In the genomic region with DNA sequence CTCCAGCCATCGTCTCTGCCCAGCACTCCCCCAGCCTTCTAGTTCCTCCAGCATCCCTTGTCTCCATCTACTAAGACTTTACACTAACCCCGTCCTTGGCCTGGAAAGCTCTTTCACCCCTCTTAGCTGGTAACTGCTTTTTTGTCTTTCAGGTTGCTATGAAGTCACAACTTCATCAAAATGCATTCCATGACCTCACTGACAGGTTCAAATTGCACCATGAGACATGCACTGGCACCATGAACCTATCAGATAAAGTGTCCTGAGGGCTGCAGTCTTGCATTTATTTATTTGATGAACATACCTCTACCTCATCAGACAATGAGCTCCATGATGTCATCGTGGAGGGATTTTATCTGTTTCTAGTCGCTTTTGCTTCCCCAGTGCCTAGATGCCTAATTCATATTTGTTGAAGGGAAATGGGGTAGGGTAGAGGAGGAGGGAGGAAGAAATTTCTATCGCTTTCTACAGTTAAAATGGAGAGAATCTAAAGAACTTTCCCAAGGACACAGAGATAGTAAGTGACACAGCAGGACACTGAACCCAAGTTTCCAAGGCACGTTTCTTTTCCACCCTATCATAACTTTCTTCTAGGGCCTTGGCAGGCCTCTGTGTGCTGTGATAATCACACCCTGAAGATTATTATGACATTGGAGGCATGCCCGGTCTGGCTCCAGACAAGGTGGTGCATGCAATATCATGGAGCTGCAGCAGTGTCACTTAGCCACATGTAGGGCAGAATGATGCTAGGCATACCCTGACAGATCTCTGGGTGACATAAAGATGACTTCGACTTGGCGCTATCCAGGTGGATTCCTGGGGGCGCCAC, we compare ENCODE assay signal across 23 cellular contexts.
DNase-seq lines count a peak whose midpoint lies in the region; ATAC-seq and TF ChIP-seq lines count a peak whose summit lies in the region.
"Had no signal": no experiment of that assay in that cellular context is flagged by ENCODE, and none has a peak within 500 bp of the region (broad histone marks: within the 10 kb centered on the region; RNA-seq: fewer than 3 reads in every experiment).

No MANE protein-coding gene starts in this region.

- H3K4me1 Mint-ChIP-seq in CD4-positive, alpha-beta memory T cell: peaks cover 38 to 80% (median 51%) of the 10 kb centered on the region in 4 donors
- H3K4me1 Mint-ChIP-seq in dendritic cell treated with granulocyte-macrophage colony-stimulating factor and Interleukin-4, amounts not matched to agents 40 ng/mL and 50 ng/mL, for 4 days (ENCODE audit: low read depth): peaks cover 76% of the 10 kb centered on the region
- H3K4me1 Mint-ChIP-seq in activated naive CD4-positive, alpha-beta T cell treated with anti-CD3 and anti-CD28 coated beads, Interleukin-2, amount 10 ng/mL, durations not matched to agents 7 days and 5 days: peaks cover 76% of the 10 kb centered on the region

- peaks cover 54% of the 10 kb centered on the region for H3K4me1 ChIP-seq in CD4-positive, alpha-beta memory T cell (ENCODE audit: insufficient read depth, low read length)
- peaks cover 3% of the 10 kb centered on the region for H3K4me1 ChIP-seq in mucosa of descending colon (ENCODE audit: low read depth)
- H3K4me1 ChIP-seq in osteoblast (ENCODE audit: insufficient read depth, low read length): peaks cover 14% of the 10 kb centered on the region
- H3K4me1 ChIP-seq: ascending aorta, prostate gland had no signal

- H3K9me3 ChIP-seq in CD4-positive, alpha-beta memory T cell (ENCODE audit: control insufficient read depth in 1 of 2, low read length in 2 of 2): no peaks in the 10 kb centered on the region
- H3K9me3 ChIP-seq in KOPT-K1 (ENCODE audit: insufficient read depth, low read length, poor library complexity, severe bottlenecking): no peaks in the 10 kb centered on the region
- no peaks in the 10 kb centered on the region for H3K9me3 ChIP-seq in mucosa of descending colon
- no peaks in the 10 kb centered on the region for H3K9me3 ChIP-seq in osteoblast (ENCODE audit: low read depth, low read length)
- H3K9me3 ChIP-seq: ascending aorta, prostate gland had no signal

- TF ChIP-seq CTCF in mucosa of descending colon (IDR thresholded peaks at IDR 0.05) (no peak), osteoblast (IDR thresholded peaks at IDR 0.05; ENCODE audit: extremely low read depth, low read depth, low read length) (no peak), GM20000 (IDR thresholded peaks at IDR 0.05; ENCODE audit: extremely low read depth, missing control alignments) (no peak)

- no peak overlapping the region for H3K4me3 ChIP-seq in CD4-positive, alpha-beta memory T cell (ENCODE audit: low read length in 2 of 2)
- H3K4me3 ChIP-seq in mucosa of descending colon: no peak overlapping the region
- no peak overlapping the region for H3K4me3 ChIP-seq in osteoblast (ENCODE audit: insufficient read depth, low read length)
- H3K4me3 ChIP-seq: ascending aorta, lung, PC-9, prostate gland had no signal

- peak overlapping the region; percentile 22 to 97 (median 75) for H3K27ac Mint-ChIP-seq in CD4-positive, alpha-beta memory T cell
- H3K27ac Mint-ChIP-seq in dendritic cell treated with granulocyte-macrophage colony-stimulating factor and Interleukin-4, amounts not matched to agents 40 ng/mL and 50 ng/mL, for 4 days: peak overlapping the region; percentile 87
- no peak overlapping the region for H3K27ac Mint-ChIP-seq in activated naive CD4-positive, alpha-beta T cell treated with anti-CD3 and anti-CD28 coated beads, Interleukin-2, amount 10 ng/mL, durations not matched to agents 7 days and 5 days
- H3K27ac Mint-ChIP-seq: activated naive CD4-positive, alpha-beta T cell treated with anti-CD3 and anti-CD28 coated beads, Interleukin-2, amount 50 U/mL, for 72 hours; CD8-positive, alpha-beta T cell had no signal

- H4K20me1 ChIP-seq in osteoblast (ENCODE audit: insufficient read depth, low read length): no peaks in the 10 kb centered on the region

- H3K4me3 Mint-ChIP-seq in CD4-positive, alpha-beta memory T cell: no peak overlapping the region
- no peak overlapping the region for H3K4me3 Mint-ChIP-seq in dendritic cell treated with granulocyte-macrophage colony-stimulating factor and Interleukin-4, amounts not matched to agents 40 ng/mL and 50 ng/mL, for 4 days
- H3K4me3 Mint-ChIP-seq in activated naive CD4-positive, alpha-beta T cell treated with anti-CD3 and anti-CD28 coated beads, Interleukin-2, amount 10 ng/mL, durations not matched to agents 7 days and 5 days: no peak overlapping the region
- H3K4me3 Mint-ChIP-seq: activated CD4-positive, alpha-beta T cell treated with anti-CD3 and anti-CD28 coated beads, Interleukin-2, amount 10 ng/mL, durations not matched to agents 24 days and 14 days; CD8-positive, alpha-beta T cell; T-cell had no signal

- H3K27me3 Mint-ChIP-seq in CD4-positive, alpha-beta memory T cell: no peaks in the 10 kb centered on the region
- no peaks in the 10 kb centered on the region for H3K27me3 Mint-ChIP-seq in dendritic cell treated with granulocyte-macrophage colony-stimulating factor and Interleukin-4, amounts not matched to agents 40 ng/mL and 50 ng/mL, for 4 days
- no peaks in the 10 kb centered on the region for H3K27me3 Mint-ChIP-seq in activated naive CD4-positive, alpha-beta T cell treated with anti-CD3 and anti-CD28 coated beads, Interleukin-2, amount 10 ng/mL, durations not matched to agents 7 days and 5 days
- H3K27me3 Mint-ChIP-seq: activated CD4-positive, alpha-beta T cell treated with anti-CD3 and anti-CD28 coated beads, Interleukin-2, amount 10 ng/mL, durations not matched to agents 24 days and 14 days; T-cell had no signal

- no peaks in the 10 kb centered on the region for H3K79me2 ChIP-seq in osteoblast (ENCODE audit: insufficient read depth, low read length)

- no peak overlapping the region for H3K4me2 ChIP-seq in osteoblast (ENCODE audit: insufficient read depth, low read length)
- H3K4me2 ChIP-seq: PC-9 had no signal

- H3K9me3 Mint-ChIP-seq in CD4-positive, alpha-beta memory T cell: peaks cover 0 to 2% (median 0%) of the 10 kb centered on the region in 8 donors
- no peaks in the 10 kb centered on the region for H3K9me3 Mint-ChIP-seq in dendritic cell treated with granulocyte-macrophage colony-stimulating factor and Interleukin-4, amounts not matched to agents 40 ng/mL and 50 ng/mL, for 4 days
- no peaks in the 10 kb centered on the region for H3K9me3 Mint-ChIP-seq in activated naive CD4-positive, alpha-beta T cell treated with anti-CD3 and anti-CD28 coated beads, Interleukin-2, amount 10 ng/mL, durations not matched to agents 7 days and 5 days
- H3K9me3 Mint-ChIP-seq: activated CD4-positive, alpha-beta T cell treated with anti-CD3 and anti-CD28 coated beads, Interleukin-2, amount 10 ng/mL, durations not matched to agents 24 days and 14 days; activated naive CD4-positive, alpha-beta T cell treated with anti-CD3 and anti-CD28 coated beads, Interleukin-2, amount 50 U/mL, for 72 hours; CD8-positive, alpha-beta T cell; T-cell had no signal

- peak; percentile 27 for ATAC-seq in mucosa of descending colon
- ATAC-seq: activated naive CD4-positive, alpha-beta T cell treated with anti-CD3 and anti-CD28 coated beads, Interleukin-2, amount 50 U/mL, for 72 hours; CD8-positive, alpha-beta T cell; T-cell had no signal

- no peaks in the 10 kb centered on the region for H3K36me3 Mint-ChIP-seq in CD4-positive, alpha-beta memory T cell
- H3K36me3 Mint-ChIP-seq in dendritic cell treated with granulocyte-macrophage colony-stimulating factor and Interleukin-4, amounts not matched to agents 40 ng/mL and 50 ng/mL, for 4 days (ENCODE audit: low read depth): peaks cover 23% of the 10 kb centered on the region
- H3K36me3 Mint-ChIP-seq in activated naive CD4-positive, alpha-beta T cell treated with anti-CD3 and anti-CD28 coated beads, Interleukin-2, amount 10 ng/mL, durations not matched to agents 7 days and 5 days: peaks cover 13% of the 10 kb centered on the region
- H3K36me3 Mint-ChIP-seq: activated naive CD4-positive, alpha-beta T cell treated with anti-CD3 and anti-CD28 coated beads, Interleukin-2, amount 50 U/mL, for 72 hours; CD8-positive, alpha-beta T cell; T-cell had no signal

- no peak overlapping the region for H3K27ac ChIP-seq in CD4-positive, alpha-beta memory T cell (ENCODE audit: low read depth, low read length)
- H3K27ac ChIP-seq in KOPT-K1 (ENCODE audit: low read depth, low read length, poor library complexity, severe bottlenecking): peak overlapping the region; percentile 89
- H3K27ac ChIP-seq in osteoblast (ENCODE audit: low read depth, low read length): no peak overlapping the region
- H3K27ac ChIP-seq: ascending aorta, PC-9, prostate gland, VCaP had no signal

- POLR2A ChIA-PET in CD4-positive, alpha-beta memory T cell (lab: Charles Lee; ENCODE audit: partially characterized antibody): interaction anchor here (3.0 to 8.8 kb wide), 3 partner anchors 14 to 362 kb away, joined by 7 to 117 read pairs (median 14); no protein-coding TSS in a partner anchor

- intact Hi-C loops in CD4-positive, alpha-beta memory T cell (cut with micrococcal nuclease): loop anchor here (5.0 kb wide), 2 partner anchors 36 to 561 kb away; a partner anchor contains a TSS
- intact Hi-C loops in dendritic cell treated with granulocyte-macrophage colony-stimulating factor and Interleukin-4, amounts not matched to agents 40 ng/mL and 50 ng/mL, for 4 days (cut with micrococcal nuclease): loop anchor here (5.0 kb wide), 1 partner anchor 36 kb away; no protein-coding TSS in a partner anchor
- intact Hi-C loops in mucosa of descending colon (cut with DNase I, micrococcal nuclease): no loop called here

- no peaks in the 10 kb centered on the region for H3K36me3 ChIP-seq in CD4-positive, alpha-beta memory T cell (ENCODE audit: insufficient read depth, low read length)
- H3K36me3 ChIP-seq in KOPT-K1 (ENCODE audit: insufficient read depth, low read length) (no peaks in the 10 kb centered on the region), mucosa of descending colon (ENCODE audit: low read depth) (no peaks in the 10 kb centered on the region), osteoblast (ENCODE audit: insufficient read depth, low read length) (no peaks in the 10 kb centered on the region)
- H3K36me3 ChIP-seq: ascending aorta, prostate gland had no signal

- no peak for DNase-seq in CD4-positive, alpha-beta memory T cell
- DNase-seq in mucosa of descending colon (peak in 1 of 3 donors; percentile 73), osteoblast (ENCODE audit: insufficient read length, low spot score, missing footprints) (no peak), GM20000 (ENCODE audit: low spot score) (no peak)
- DNase-seq in activated naive CD4-positive, alpha-beta T cell treated with anti-CD3 and anti-CD28 coated beads, Interleukin-2, amount 10 ng/mL, durations not matched to agents 7 days and 5 days: no peak
- DNase-seq: activated CD4-positive, alpha-beta T cell treated with anti-CD3 and anti-CD28 coated beads, Interleukin-2, amount 10 ng/mL, durations not matched to agents 24 days and 14 days; CD8-positive, alpha-beta T cell; DMS53; GDM1; Karpas-422; MV-4-11; NCI-H510A; PC-9; stimulated activated CD8-positive, alpha-beta memory T cell treated with anti-CD3 and anti-CD28 coated beads, Interleukin-4, amount 100 ng/mL, for 48 hours; T-cell; trophoblast cell had no signal

- CTCF ChIA-PET in CD4-positive, alpha-beta memory T cell (lab: Charles Lee; ENCODE audit: partially characterized antibody): interaction anchor here (1.0 to 10.8 kb wide), 8 partner anchors 14 to 361 kb away, joined by 3 to 193 read pairs (median 12); no protein-coding TSS in a partner anchor
- CTCF ChIA-PET in activated naive CD4-positive, alpha-beta T cell treated with anti-CD3 and anti-CD28 coated beads, Interleukin-2, amount 10 ng/mL, durations not matched to agents 7 days and 5 days (lab: Charles Lee): interaction anchor here (0.7 to 25.5 kb wide), 6 partner anchors 14 to 593 kb away, joined by 3 to 506 read pairs (median 14); no protein-coding TSS in a partner anchor

- H2AFZ ChIP-seq in osteoblast (ENCODE audit: low read length): no peak overlapping the region
- H2AFZ ChIP-seq: PC-9 had no signal

- no peaks in the 10 kb centered on the region for H3K27me3 ChIP-seq in CD4-positive, alpha-beta memory T cell (ENCODE audit: insufficient read depth, low read length)
- no peaks in the 10 kb centered on the region for H3K27me3 ChIP-seq in osteoblast (ENCODE audit: insufficient read depth, low read length)
- H3K27me3 ChIP-seq: ascending aorta had no signal

Comparison
In these comparisons a context has a peak if more than half of its experiments do, and no peak if none do; other contexts are left out.
1. intact Hi-C loops: an anchor here in CD4-positive, alpha-beta memory T cell (5.0 kb wide) and dendritic cell treated with granulocyte-macrophage colony-stimulating factor and Interleukin-4, amounts not matched to agents 40 ng/mL and 50 ng/mL, for 4 days (5.0 kb wide); none called in mucosa of descending colon.